Comparison of ENCODE assay signal across 1 cellular context in genomic region chr3:123157598-123158287, GRCh38.
TF ChIP-seq lines count a peak whose summit lies in the region.

No MANE protein-coding gene starts in this region.

TF ChIP-seq in GM23338, 12 proteins besides CTCF, POLR2A, EP300 and RAD21 (continued from another document):
- TF ChIP-seq, protein P1, sequence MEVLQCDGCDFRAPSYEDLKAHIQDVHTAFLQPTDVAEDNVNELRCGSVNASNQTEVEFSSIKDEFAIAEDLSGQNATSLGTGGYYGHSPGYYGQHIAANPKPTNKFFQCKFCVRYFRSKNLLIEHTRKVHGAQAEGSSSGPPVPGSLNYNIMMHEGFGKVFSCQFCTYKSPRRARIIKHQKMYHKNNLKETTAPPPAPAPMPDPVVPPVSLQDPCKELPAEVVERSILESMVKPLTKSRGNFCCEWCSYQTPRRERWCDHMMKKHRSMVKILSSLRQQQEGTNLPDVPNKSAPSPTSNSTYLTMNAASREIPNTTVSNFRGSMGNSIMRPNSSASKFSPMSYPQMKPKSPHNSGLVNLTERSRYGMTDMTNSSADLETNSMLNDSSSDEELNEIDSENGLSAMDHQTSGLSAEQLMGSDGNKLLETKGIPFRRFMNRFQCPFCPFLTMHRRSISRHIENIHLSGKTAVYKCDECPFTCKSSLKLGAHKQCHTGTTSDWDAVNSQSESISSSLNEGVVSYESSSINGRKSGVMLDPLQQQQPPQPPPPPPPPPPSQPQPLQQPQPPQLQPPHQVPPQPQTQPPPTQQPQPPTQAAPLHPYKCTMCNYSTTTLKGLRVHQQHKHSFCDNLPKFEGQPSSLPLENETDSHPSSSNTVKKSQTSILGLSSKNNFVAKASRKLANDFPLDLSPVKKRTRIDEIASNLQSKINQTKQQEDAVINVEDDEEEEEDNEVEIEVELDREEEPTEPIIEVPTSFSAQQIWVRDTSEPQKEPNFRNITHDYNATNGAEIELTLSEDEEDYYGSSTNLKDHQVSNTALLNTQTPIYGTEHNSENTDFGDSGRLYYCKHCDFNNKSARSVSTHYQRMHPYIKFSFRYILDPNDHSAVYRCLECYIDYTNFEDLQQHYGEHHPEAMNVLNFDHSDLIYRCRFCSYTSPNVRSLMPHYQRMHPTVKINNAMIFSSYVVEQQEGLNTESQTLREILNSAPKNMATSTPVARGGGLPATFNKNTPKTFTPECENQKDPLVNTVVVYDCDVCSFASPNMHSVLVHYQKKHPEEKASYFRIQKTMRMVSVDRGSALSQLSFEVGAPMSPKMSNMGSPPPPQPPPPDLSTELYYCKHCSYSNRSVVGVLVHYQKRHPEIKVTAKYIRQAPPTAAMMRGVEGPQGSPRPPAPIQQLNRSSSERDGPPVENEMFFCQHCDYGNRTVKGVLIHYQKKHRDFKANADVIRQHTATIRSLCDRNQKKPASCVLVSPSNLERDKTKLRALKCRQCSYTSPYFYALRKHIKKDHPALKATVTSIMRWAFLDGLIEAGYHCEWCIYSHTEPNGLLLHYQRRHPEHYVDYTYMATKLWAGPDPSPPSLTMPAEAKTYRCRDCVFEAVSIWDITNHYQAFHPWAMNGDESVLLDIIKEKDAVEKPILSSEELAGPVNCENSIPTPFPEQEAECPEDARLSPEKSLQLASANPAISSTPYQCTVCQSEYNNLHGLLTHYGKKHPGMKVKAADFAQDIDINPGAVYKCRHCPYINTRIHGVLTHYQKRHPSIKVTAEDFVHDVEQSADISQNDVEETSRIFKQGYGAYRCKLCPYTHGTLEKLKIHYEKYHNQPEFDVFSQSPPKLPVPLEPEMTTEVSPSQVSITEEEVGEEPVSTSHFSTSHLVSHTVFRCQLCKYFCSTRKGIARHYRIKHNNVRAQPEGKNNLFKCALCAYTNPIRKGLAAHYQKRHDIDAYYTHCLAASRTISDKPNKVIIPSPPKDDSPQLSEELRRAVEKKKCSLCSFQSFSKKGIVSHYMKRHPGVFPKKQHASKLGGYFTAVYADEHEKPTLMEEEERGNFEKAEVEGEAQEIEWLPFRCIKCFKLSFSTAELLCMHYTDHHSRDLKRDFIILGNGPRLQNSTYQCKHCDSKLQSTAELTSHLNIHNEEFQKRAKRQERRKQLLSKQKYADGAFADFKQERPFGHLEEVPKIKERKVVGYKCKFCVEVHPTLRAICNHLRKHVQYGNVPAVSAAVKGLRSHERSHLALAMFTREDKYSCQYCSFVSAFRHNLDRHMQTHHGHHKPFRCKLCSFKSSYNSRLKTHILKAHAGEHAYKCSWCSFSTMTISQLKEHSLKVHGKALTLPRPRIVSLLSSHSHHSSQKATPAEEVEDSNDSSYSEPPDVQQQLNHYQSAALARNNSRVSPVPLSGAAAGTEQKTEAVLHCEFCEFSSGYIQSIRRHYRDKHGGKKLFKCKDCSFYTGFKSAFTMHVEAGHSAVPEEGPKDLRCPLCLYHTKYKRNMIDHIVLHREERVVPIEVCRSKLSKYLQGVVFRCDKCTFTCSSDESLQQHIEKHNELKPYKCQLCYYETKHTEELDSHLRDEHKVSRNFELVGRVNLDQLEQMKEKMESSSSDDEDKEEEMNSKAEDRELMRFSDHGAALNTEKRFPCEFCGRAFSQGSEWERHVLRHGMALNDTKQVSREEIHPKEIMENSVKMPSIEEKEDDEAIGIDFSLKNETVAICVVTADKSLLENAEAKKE (CRISPR knock-in tag; IDR thresholded peaks at IDR 0.05) = no peak
- TF ChIP-seq EZH2phosphoT487 (IDR thresholded peaks at IDR 0.05; ENCODE audit: unreplicated experiment) = no peak
- TF ChIP-seq JUNB (IDR thresholded peaks at IDR 0.05; ENCODE audit: unreplicated experiment) = no peak
- TF ChIP-seq ETS1 (IDR thresholded peaks at IDR 0.05) = no peak
- TF ChIP-seq REST (IDR thresholded peaks at IDR 0.05; ENCODE audit: unreplicated experiment) = no peak
- TF ChIP-seq ZNF114 (CRISPR knock-in tag; IDR thresholded peaks at IDR 0.05) = no peak
